13 cellular contexts compared by ENCODE assay signal in genomic region chr17:61833536-61834203, GRCh38. TPM values are rescaled to one million over a fixed set of nuclear protein-coding genes. Genes with fewer than 3 reads are reported as not detected.
A peak's percentile ranks its signal among the peaks of the same experiment; 100 is the strongest.
DNase-seq lines count a peak whose midpoint lies in the region; TF ChIP-seq lines count a peak whose summit lies in the region.
"Had no signal": no experiment of that assay in that cellular context is flagged by ENCODE, and none has a peak within 500 bp of the region (broad histone marks: within the 10 kb centered on the region; RNA-seq: fewer than 3 reads in every experiment).

No MANE protein-coding gene starts in this region.

- H3K9me2 ChIP-seq in hepatocyte (replicated peaks; ENCODE audit: insufficient read depth): no peaks in the 10 kb centered on the region

- TF ChIP-seq CTCF in AG09309 (IDR thresholded peaks at IDR 0.05; ENCODE audit: control insufficient read depth, insufficient read depth, low read depth, low read length, missing control alignments) (no peak), hepatocyte (IDR thresholded peaks at IDR 0.05; ENCODE audit: poor library complexity) (no peak), right atrium auricular region (IDR thresholded peaks at IDR 0.05) (no peak)

- H3K36me3 ChIP-seq in HUES6 (ENCODE audit: control insufficient read depth, insufficient read depth, low read length): peaks cover 5% of the 10 kb centered on the region
- H3K36me3 ChIP-seq in hepatocyte (replicated peaks; ENCODE audit: insufficient read depth, low read depth): no peaks in the 10 kb centered on the region
- no peaks in the 10 kb centered on the region for H3K36me3 ChIP-seq in right atrium auricular region

- no peak overlapping the region for H3K4me2 ChIP-seq in hepatocyte

- H3K4me1 ChIP-seq in HUES6 (ENCODE audit: control insufficient read depth, insufficient read depth, low read length) (peaks cover 7% of the 10 kb centered on the region), hepatocyte (ENCODE audit: insufficient read depth) (no peaks in the 10 kb centered on the region), right atrium auricular region (no peaks in the 10 kb centered on the region)
- H3K4me1 ChIP-seq: SJCRH30, testis had no signal

- H3K27ac ChIP-seq in HUES6 (ENCODE audit: low read depth, low read length) (peak overlapping the region; percentile 62; the same call in 1 of the 2 replicates), hepatocyte (no peak overlapping the region), right atrium auricular region (no peak overlapping the region)
- H3K27ac ChIP-seq: SJCRH30, testis had no signal

- DNase-seq in AG09309 (ENCODE audit: low read depth): peak; percentile 69
- peak; percentile 56 for DNase-seq in astrocyte of the hippocampus (ENCODE audit: low read depth, low spot score)
- DNase-seq in hepatocyte (ENCODE audit: low spot score): no peak
- DNase-seq in medulla oblongata (ENCODE audit: extremely low spot score): no peak
- DNase-seq in activated naive CD4-positive, alpha-beta T cell treated with Interleukin-2 at 50 U/mL for 16 hours: no peak
- DNase-seq in right atrium auricular region (ENCODE audit: low spot score): no peak
- DNase-seq in stimulated activated CD4-positive, alpha-beta T cell treated with anti-CD3 and anti-CD28 coated beads, Interleukin-2, amount 100 ng/mL, for 48 hours: no peak
- DNase-seq: activated CD4-positive, alpha-beta T cell treated with anti-CD3 and anti-CD28 coated beads for 4 hours; CD4-positive, CD25-positive, alpha-beta regulatory T cell; NCI-H2081 treated with DMSO at 0.1 percent for 48 hours; testis had no signal

- H3K4me3 ChIP-seq in AG09309 (ENCODE audit: control insufficient read depth, low read depth, low read length): no peak overlapping the region
- no peak overlapping the region for H3K4me3 ChIP-seq in HUES6 (ENCODE audit: low read depth, low read length)
- H3K4me3 ChIP-seq in hepatocyte: no peak overlapping the region
- H3K4me3 ChIP-seq in right atrium auricular region: no peak overlapping the region
- H3K4me3 ChIP-seq: SJCRH30, testis had no signal

- H3K27me3 ChIP-seq in HUES6 (ENCODE audit: control insufficient read depth, insufficient read depth, low read length): no peaks in the 10 kb centered on the region
- H3K27me3 ChIP-seq in hepatocyte: no peaks in the 10 kb centered on the region
- no peaks in the 10 kb centered on the region for H3K27me3 ChIP-seq in right atrium auricular region
- H3K27me3 ChIP-seq: SJCRH30, testis had no signal

- peaks cover 2% of the 10 kb centered on the region; the same call in 1 of the 2 replicates for H3K9me3 ChIP-seq in HUES6 (ENCODE audit: control insufficient read depth, insufficient read depth, low read depth, low read length)
- H3K9me3 ChIP-seq in hepatocyte (ENCODE audit: low read depth): no peaks in the 10 kb centered on the region
- H3K9me3 ChIP-seq in right atrium auricular region: no peaks in the 10 kb centered on the region
- H3K9me3 ChIP-seq: SJCRH30, testis had no signal

- WGBS in hepatocyte (ENCODE audit: low lambda C conversion rate, missing lambda C conversion rate): 79% methylated on average over 7 of the region's 7 CpGs

- H4K20me1 ChIP-seq in hepatocyte (ENCODE audit: insufficient read depth, poor library complexity, severe bottlenecking): no peaks in the 10 kb centered on the region

- peak overlapping the region; percentile 10 for H2AFZ ChIP-seq in hepatocyte

- H3K9ac ChIP-seq in HUES6 (ENCODE audit: low read length): no peak overlapping the region

- no peaks in the 10 kb centered on the region for H3K79me2 ChIP-seq in hepatocyte

RNA-seq across cellular contexts. Expression of gene BRIP1, which starts 29.7 kb away (rescaled TPM):
- total RNA-seq in hepatocyte: 4.0 and 7.5 TPM in 2 replicates
- polyA plus RNA-seq in hepatocyte: 0.50 and 1.8 TPM in 2 replicates
- not detected for total RNA-seq in right atrium auricular region

Comparison
In these comparisons a context has a peak if more than half of its experiments do, and no peak if none do; other contexts are left out.
1. DNase-seq: peak in AG09309 (single experiment) and astrocyte of the hippocampus (single experiment); none in hepatocyte (single experiment), medulla oblongata (single experiment), activated naive CD4-positive, alpha-beta T cell treated with Interleukin-2 at 50 U/mL for 16 hours (single experiment), right atrium auricular region (single experiment) and stimulated activated CD4-positive, alpha-beta T cell treated with anti-CD3 and anti-CD28 coated beads, Interleukin-2, amount 100 ng/mL, for 48 hours (0 of 2).